In the genomic region with DNA sequence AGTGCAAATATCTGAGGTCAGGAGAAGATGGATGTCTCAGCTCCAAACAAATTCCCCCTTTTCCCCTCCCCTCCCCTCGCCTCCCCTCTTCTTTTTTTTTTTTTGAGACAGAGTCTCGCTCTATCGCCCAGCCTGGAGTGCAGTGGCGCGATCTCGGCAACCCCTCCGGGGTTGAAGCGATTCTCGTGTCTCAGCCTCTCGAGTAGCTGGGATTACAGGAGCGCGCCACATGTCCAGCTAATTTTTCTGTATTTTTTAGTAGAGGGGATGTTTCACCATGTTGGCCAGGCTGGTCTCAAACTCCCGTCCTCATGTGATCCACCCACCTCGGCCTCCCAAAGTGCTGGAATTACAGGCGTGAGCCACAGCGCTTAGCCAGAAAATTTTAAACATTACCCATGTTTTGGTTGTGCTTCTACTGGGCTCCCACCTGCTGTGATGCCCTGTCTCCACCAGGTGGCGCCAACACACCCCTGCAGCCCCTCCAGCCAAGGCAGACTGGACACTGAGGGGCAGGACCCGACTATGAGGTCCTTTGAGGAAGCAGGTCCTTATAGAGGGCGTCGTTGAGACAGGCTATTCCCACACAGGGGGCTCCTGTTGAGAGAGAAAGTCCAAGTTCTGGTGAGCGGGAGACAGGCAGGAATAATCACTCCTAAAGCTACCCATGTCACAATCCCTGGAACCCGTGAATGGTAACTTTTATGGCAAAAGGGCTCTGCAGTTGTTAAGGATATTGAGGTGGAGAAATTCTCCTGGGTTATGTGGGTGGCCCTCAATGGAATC, we compare ENCODE assay signal across 8 cellular contexts. TPM values are rescaled to one million over a fixed set of nuclear protein-coding genes. Genes with fewer than 3 reads are reported as not detected.
DNase-seq lines count a peak whose midpoint lies in the region; ATAC-seq and TF ChIP-seq lines count a peak whose summit lies in the region.

No MANE protein-coding gene starts in this region.

- 3 to 4% methylated on average over 22 of the region's 22 CpGs for WGBS in heart right ventricle, 2 donors
- 3 to 4% methylated on average over 21 to 22 of the region's 22 CpGs for WGBS in aorta, 2 donors

- no peaks in the 10 kb centered on the region for H3K36me3 Mint-ChIP-seq in activated naive CD8-positive, alpha-beta T cell treated with anti-CD3 and anti-CD28 coated beads, Interleukin-2, amount 10 ng/mL, durations not matched to agents 7 days and 5 days

- H3K4me1 Mint-ChIP-seq in activated naive CD8-positive, alpha-beta T cell treated with anti-CD3 and anti-CD28 coated beads, Interleukin-2, amount 10 ng/mL, durations not matched to agents 7 days and 5 days, result peaks cover 10% of the 10 kb centered on the region

- H3K4me1 ChIP-seq in heart right ventricle (peaks cover 0 to 25% (median 11%) of the 10 kb centered on the region in 9 donors), aorta (ENCODE audit: control insufficient read depth in 1 of 2, insufficient read depth in 2 of 2, low read length in 2 of 2) (no peaks in the 10 kb centered on the region)

- H3K4me3 Mint-ChIP-seq in activated naive CD8-positive, alpha-beta T cell treated with anti-CD3 and anti-CD28 coated beads, Interleukin-2, amount 10 ng/mL, durations not matched to agents 7 days and 5 days, result peak overlapping the region; percentile 80

- DNase-seq in DMS 273 (lab: John Stamatoyannopoulos, UW; ENCODE audit: unreplicated experiment) (peak; percentile 76), DMS 273 treated with DMSO at 0.1 percent for 48 hours (lab: John Stamatoyannopoulos, UW) (no peak), LoVo (ENCODE audit: low spot score) (peak; percentile 65), T follicular helper cell (ENCODE audit: low read depth) (peak; percentile 56), heart right ventricle (peak; percentile 77 to 82), putamen (ENCODE audit: low spot score) (peak; percentile 41), aorta (peak; percentile 83 to 91)
- peak; percentile 82 for DNase-seq in activated naive CD8-positive, alpha-beta T cell treated with anti-CD3 and anti-CD28 coated beads, Interleukin-2, amount 10 ng/mL, durations not matched to agents 7 days and 5 days

- H3K4me3 ChIP-seq in heart right ventricle (peak overlapping the region in 6 of 10 donors; percentile 28 to 41 (median 34)), aorta (ENCODE audit: low read length in 2 of 2) (no peak overlapping the region)

- H3K36me3 ChIP-seq in heart right ventricle (peaks cover 0 to 7% (median 0%) of the 10 kb centered on the region in 9 donors), aorta (ENCODE audit: control insufficient read depth in 1 of 2, insufficient read depth in 2 of 2, low read length in 1 of 2) (no peaks in the 10 kb centered on the region)

- H3K9me3 Mint-ChIP-seq in activated naive CD8-positive, alpha-beta T cell treated with anti-CD3 and anti-CD28 coated beads, Interleukin-2, amount 10 ng/mL, durations not matched to agents 7 days and 5 days, result no peaks in the 10 kb centered on the region

- H3K9me3 ChIP-seq in heart right ventricle (no peaks in the 10 kb centered on the region), aorta (ENCODE audit: control insufficient read depth, low read length) (no peaks in the 10 kb centered on the region)

- H3K27ac Mint-ChIP-seq in activated naive CD8-positive, alpha-beta T cell treated with anti-CD3 and anti-CD28 coated beads, Interleukin-2, amount 10 ng/mL, durations not matched to agents 7 days and 5 days, result no peak overlapping the region

- H3K27ac ChIP-seq in heart right ventricle, result no peak overlapping the region
- no peak overlapping the region for H3K27ac ChIP-seq in aorta (ENCODE audit: low read depth in 1 of 2, low read length in 2 of 2)

- H3K27me3 ChIP-seq in heart right ventricle (peaks cover 0 to 12% (median 4%) of the 10 kb centered on the region in 7 donors), aorta (ENCODE audit: control insufficient read depth in 1 of 2, insufficient read depth in 2 of 2, low read length in 1 of 2) (no peaks in the 10 kb centered on the region)

- peak; percentile 79 for ATAC-seq in activated naive CD8-positive, alpha-beta T cell treated with anti-CD3 and anti-CD28 coated beads, Interleukin-2, amount 10 ng/mL, durations not matched to agents 7 days and 5 days (ENCODE audit: low read depth)
- ATAC-seq in heart right ventricle (peak; percentile 86 to 95 (median 92)), aorta (ENCODE audit: low FRiP score) (peak; percentile 93)

- TF ChIP-seq CTCF in heart right ventricle (IDR thresholded peaks at IDR 0.05), result peak; percentile 95 to 99 (median 98)

- POLR2A ChIA-PET in activated naive CD8-positive, alpha-beta T cell treated with anti-CD3 and anti-CD28 coated beads, Interleukin-2, amount 10 ng/mL, durations not matched to agents 7 days and 5 days (lab: Charles Lee), result interaction anchor here (0.6 to 2.5 kb wide), 7 partner anchors 8 to 245 kb away, joined by 3 to 14 read pairs (median 4); a partner anchor contains a TSS

- intact Hi-C loops in heart right ventricle (cut with DNase I), result loop anchor here in 8 of 10 donors (1.0 to 5.0 kb wide), 11 partner anchors 33 to 123 kb away; no protein-coding TSS in a partner anchor
- intact Hi-C loops in aorta (cut with DNase I), result loop anchor here in 1 of 2 donors (5.0 kb wide), 1 partner anchor 123 kb away; no protein-coding TSS in a partner anchor

- H3K27me3 Mint-ChIP-seq in activated naive CD8-positive, alpha-beta T cell treated with anti-CD3 and anti-CD28 coated beads, Interleukin-2, amount 10 ng/mL, durations not matched to agents 7 days and 5 days, result peaks cover 14% of the 10 kb centered on the region

RNA-seq across cellular contexts. Expression of a gene that starts 6.3 kb away (rescaled TPM):
- total RNA-seq in activated naive CD8-positive, alpha-beta T cell treated with anti-CD3 and anti-CD28 coated beads, Interleukin-2, amount 10 ng/mL, durations not matched to agents 7 days and 5 days, result not detected
- total RNA-seq in heart right ventricle, result under 1 TPM in 1 of 10 donors, not detected in 9; 0.37 TPM
- polyA plus RNA-seq in heart right ventricle, result under 1 TPM in 1 of 2 donors, not detected in 1; 0.10 TPM
- total RNA-seq in aorta, result not detected
- 10 to 100 TPM in 1 of 2 donors, not detected in 1; 13.4 TPM for polyA plus RNA-seq in aorta

RNA-seq across cellular contexts. Expression of a gene that starts 9.6 kb away (rescaled TPM):
- total RNA-seq in activated naive CD8-positive, alpha-beta T cell treated with anti-CD3 and anti-CD28 coated beads, Interleukin-2, amount 10 ng/mL, durations not matched to agents 7 days and 5 days, result 10 to 100 TPM; 41.3 to 42.6 TPM
- total RNA-seq in heart right ventricle, result 100 to 1,000 TPM in 5 of 10 donors, 10 to 100 TPM in 5; 80.8 to 139 (median 101) TPM
- polyA plus RNA-seq in heart right ventricle, result 100 to 1,000 TPM; 103 to 118 TPM
- total RNA-seq in aorta, result 10 to 100 TPM; 28.3 to 31.5 TPM
- 10 to 100 TPM; 32.0 to 41.6 TPM for polyA plus RNA-seq in aorta

RNA-seq across cellular contexts. Expression of a gene that starts 22.1 kb away (rescaled TPM):
- total RNA-seq in activated naive CD8-positive, alpha-beta T cell treated with anti-CD3 and anti-CD28 coated beads, Interleukin-2, amount 10 ng/mL, durations not matched to agents 7 days and 5 days, result 1 to 10 TPM; 2.0 to 2.2 TPM
- total RNA-seq in heart right ventricle (10 to 100 TPM in 2 of 10 donors, 1 to 10 TPM in 8; 6.2 to 11.7 (median 8.8) TPM), aorta (1 to 10 TPM; 3.2 to 3.9 TPM)
- polyA plus RNA-seq in heart right ventricle (10 to 100 TPM in 1 of 2 donors, 1 to 10 TPM in 1; 3.3 to 13.3 TPM), aorta (1 to 10 TPM; 3.7 to 7.4 TPM)

RNA-seq across cellular contexts. Expression of a gene that starts 51.7 kb away (rescaled TPM):
- total RNA-seq in activated naive CD8-positive, alpha-beta T cell treated with anti-CD3 and anti-CD28 coated beads, Interleukin-2, amount 10 ng/mL, durations not matched to agents 7 days and 5 days, result 10 to 100 TPM; 23.8 to 26.9 TPM
- total RNA-seq in heart right ventricle (10 to 100 TPM; 35.5 to 63.0 (median 42.5) TPM), aorta (10 to 100 TPM; 11.6 to 15.2 TPM)
- polyA plus RNA-seq in heart right ventricle (10 to 100 TPM; 19.5 to 74.6 TPM), aorta (10 to 100 TPM; 11.1 to 50.6 TPM)

RNA-seq across cellular contexts. Expression of a gene that starts 52.1 kb away (rescaled TPM):
- 10 to 100 TPM; 20.9 to 25.9 TPM for total RNA-seq in activated naive CD8-positive, alpha-beta T cell treated with anti-CD3 and anti-CD28 coated beads, Interleukin-2, amount 10 ng/mL, durations not matched to agents 7 days and 5 days
- total RNA-seq in heart right ventricle, result 10 to 100 TPM; 10.6 to 17.8 (median 13.6) TPM
- polyA plus RNA-seq in heart right ventricle, result 10 to 100 TPM; 17.1 to 43.8 TPM
- 1 to 10 TPM; 5.5 to 8.7 TPM for total RNA-seq in aorta
- polyA plus RNA-seq in aorta, result 10 to 100 TPM in 1 of 2 donors, 1 to 10 TPM in 1; 9.9 to 15.4 TPM

Comparison
In these comparisons a context has a peak if more than half of its experiments do, and no peak if none do; other contexts are left out.
1. H3K4me3 ChIP-seq: peak in heart right ventricle (6 of 10); none in aorta (0 of 2).
2. Peak in every context shown above with its lines, with median percentiles within 50 percentile points of each other: ATAC-seq.